In the genomic region with DNA sequence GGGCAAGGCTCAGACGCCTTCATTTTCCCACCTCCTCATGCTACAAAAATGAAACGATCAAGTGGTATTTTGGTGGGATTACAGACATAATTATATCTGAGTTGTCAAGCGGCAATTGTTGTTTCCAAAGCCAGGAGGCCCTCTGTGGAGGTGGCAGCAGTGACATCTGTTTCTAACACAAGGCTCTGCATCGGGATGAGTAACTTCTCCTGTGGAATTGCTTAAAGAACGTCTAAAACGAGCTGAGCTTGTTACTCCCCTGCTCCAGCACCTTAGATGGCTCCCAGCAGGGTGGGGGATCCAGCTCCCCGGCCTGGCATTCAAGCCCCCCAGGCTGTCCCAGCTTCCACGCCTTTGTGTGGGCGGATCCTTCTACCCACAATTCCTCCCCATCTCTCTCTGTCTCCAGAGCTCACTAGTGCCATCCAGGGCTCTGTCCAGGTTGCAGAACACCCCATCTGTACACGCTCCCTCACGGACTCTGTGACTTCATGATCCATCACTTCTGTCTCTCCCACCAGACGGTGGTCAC, we compare ENCODE assay signal across 25 cellular contexts. TPM values are rescaled to one million over a fixed set of nuclear protein-coding genes. Genes with fewer than 3 reads are reported as not detected.
A peak's percentile ranks its signal among the peaks of the same experiment; 100 is the strongest.
DNase-seq lines count a peak whose midpoint lies in the region; ATAC-seq, FAIRE-seq and TF ChIP-seq lines count a peak whose summit lies in the region.
"Had no signal": no experiment of that assay in that cellular context is flagged by ENCODE, and none has a peak within 500 bp of the region (broad histone marks: within the 10 kb centered on the region; RNA-seq: fewer than 3 reads in every experiment).

No MANE protein-coding gene starts in this region.

- no peak overlapping the region for H3K18ac ChIP-seq in IMR-90 (ENCODE audit: low read depth, low read length)

- H3K23ac ChIP-seq in IMR-90 (ENCODE audit: low read depth, low read length), result no peak overlapping the region

- no peak overlapping the region for H2AK9ac ChIP-seq in IMR-90 (replicated peaks; ENCODE audit: low read depth, low read length, poor library complexity)

- H3K27me3 ChIP-seq in IMR-90 (ENCODE audit: control insufficient read depth, insufficient read depth, low read length) (no peaks in the 10 kb centered on the region), WERI-Rb-1 (ENCODE audit: insufficient read depth, low read depth, severe bottlenecking) (no peaks in the 10 kb centered on the region), stomach smooth muscle (ENCODE audit: control insufficient read depth in 1 of 2, insufficient read depth in 2 of 2, low read length in 2 of 2) (no peaks in the 10 kb centered on the region)
- no peaks in the 10 kb centered on the region for H3K27me3 ChIP-seq in naive thymus-derived CD4-positive, alpha-beta T cell (ENCODE audit: control insufficient read depth in 2 of 2, insufficient read depth in 2 of 2, low read length in 2 of 2)
- H3K27me3 ChIP-seq: BLaER1 treated with 17β-estradiol and CSF1 and Interleukin-3, amounts not matched to agents 10 nM and 100 nM had no signal

- no peak overlapping the region for H4K5ac ChIP-seq in IMR-90 (ENCODE audit: low read depth, low read length)

- H3K4me2 ChIP-seq in IMR-90 (ENCODE audit: low read depth, low read length), result no peak overlapping the region
- H3K4me2 ChIP-seq: BLaER1 treated with 17β-estradiol and CSF1 and Interleukin-3, amounts not matched to agents 10 nM and 100 nM; GM23338 had no signal

- H3K14ac ChIP-seq in IMR-90 (replicated peaks; ENCODE audit: low read depth, low read length), result no peak overlapping the region

- dilution Hi-C loops in IMR-90 (cut with HindIII; ENCODE audit: low sequenced_read_pairs, unreplicated experiment), result no loop called here

- no TSS peak for BruUV-seq in IMR-90 (replicated peaks; lab: Mats Ljungman, UMichigan)

- H3K79me1 ChIP-seq in IMR-90 (ENCODE audit: low read depth in 1 of 2, low read length in 2 of 2), result no peaks in the 10 kb centered on the region

- no peak overlapping the region for H2AFZ ChIP-seq in IMR-90 (replicated peaks; ENCODE audit: low read length, poor library complexity)
- H2AFZ ChIP-seq: GM23338 had no signal

- no peaks in the 10 kb centered on the region for H3K9me3 ChIP-seq in IMR-90 (ENCODE audit: control insufficient read depth, insufficient read depth, low read length)
- no peaks in the 10 kb centered on the region for H3K9me3 ChIP-seq in WERI-Rb-1 (ENCODE audit: severe bottlenecking)
- no peaks in the 10 kb centered on the region for H3K9me3 ChIP-seq in stomach smooth muscle (ENCODE audit: control insufficient read depth in 2 of 2, low read length in 2 of 2)
- no peaks in the 10 kb centered on the region for H3K9me3 ChIP-seq in naive thymus-derived CD4-positive, alpha-beta T cell (ENCODE audit: control insufficient read depth in 2 of 3, low read length in 3 of 3)
- H3K9me3 ChIP-seq: BLaER1 treated with 17β-estradiol and CSF1 and Interleukin-3, amounts not matched to agents 10 nM and 100 nM; Caco-2; HAP-1 had no signal

- H2AK5ac ChIP-seq in IMR-90 (ENCODE audit: low read depth, low read length), result 0 out of 2 replicates have a peak overlapping the region, but pooled peaks have one; percentile 8

- H3K27ac ChIP-seq in IMR-90 (ENCODE audit: insufficient read depth, low read length), result no peak overlapping the region
- H3K27ac ChIP-seq in WERI-Rb-1, result no peak overlapping the region; the same call in 1 of the 2 replicates
- peak overlapping the region; percentile 11 for H3K27ac ChIP-seq in stomach smooth muscle (ENCODE audit: low read length)
- H3K27ac ChIP-seq in naive thymus-derived CD4-positive, alpha-beta T cell (ENCODE audit: low read depth, low read length), result no peak overlapping the region
- H3K27ac ChIP-seq: BLaER1 treated with 17β-estradiol and CSF1 and Interleukin-3, amounts not matched to agents 10 nM and 100 nM; RWPE1; SK-N-MC had no signal

- FAIRE-seq in GM19239 (lab: Jason Lieb, UNC), result no peak
- FAIRE-seq: GM12878 had no signal

- peaks cover 85% of the 10 kb centered on the region for H3K4me1 Mint-ChIP-seq in nephron progenitor cell
- peaks cover 0 to 4% (median 0%) of the 10 kb centered on the region in 7 donors for H3K4me1 Mint-ChIP-seq in naive thymus-derived CD4-positive, alpha-beta T cell
- H3K4me1 Mint-ChIP-seq: CD4-positive, alpha-beta memory T cell had no signal

- no peak overlapping the region for H4K91ac ChIP-seq in IMR-90 (ENCODE audit: insufficient read depth, low read depth, low read length)

- CTCF ChIA-PET in IMR-90 (lab: Yijun Ruan, JAX), result interaction anchor here (1.5 to 1.7 kb wide), 2 partner anchors 138 to 142 kb away, joined by 5 to 9 read pairs; no protein-coding TSS in a partner anchor
- CTCF ChIA-PET in naive thymus-derived CD4-positive, alpha-beta T cell (lab: Charles Lee), result no interaction called here

- 100% methylated on average over 1 of the region's 12 CpGs; no CpG with 5 or more reads in 1 of the 2 experiments for WGBS in IMR-90 (ENCODE audit: extremely low coverage in 2 of 2, insufficient read length in 1 of 2), 2 experiments

- H2BK120ac ChIP-seq in IMR-90 (ENCODE audit: low read depth, low read length), result no peak overlapping the region

- in situ Hi-C loops in IMR-90 (cut with MboI; ENCODE audit: low sequenced_read_pairs), result loop anchor here (5.0 kb wide), 2 partner anchors 136 to 304 kb away; no protein-coding TSS in a partner anchor

- no peak overlapping the region for H4K8ac ChIP-seq in IMR-90 (ENCODE audit: low read depth in 2 of 2, low read length in 2 of 2)

- H3K27ac Mint-ChIP-seq in nephron progenitor cell, result peak overlapping the region; percentile 79
- no peak overlapping the region for H3K27ac Mint-ChIP-seq in naive thymus-derived CD4-positive, alpha-beta T cell
- H3K27ac Mint-ChIP-seq: CD4-positive, alpha-beta memory T cell; GM23338 had no signal

- H4K20me1 ChIP-seq in IMR-90 (ENCODE audit: insufficient read depth, low read length), result peaks cover 20% of the 10 kb centered on the region

- TF ChIP-seq CTCF in IMR-90 (conservative IDR thresholded peaks at IDR 0.05; ENCODE audit: low read depth, low read length) (no peak), WERI-Rb-1 (IDR thresholded peaks at IDR 0.05; ENCODE audit: low read depth, low read length) (0 out of 2 replicates have a peak, but pooled peaks have one; percentile 2), nephron progenitor cell (IDR thresholded peaks at IDR 0.05) (no peak)

- H3K36me3 ChIP-seq in IMR-90 (ENCODE audit: control insufficient read depth, insufficient read depth, low read length) (no peaks in the 10 kb centered on the region), WERI-Rb-1 (peaks cover 35% of the 10 kb centered on the region), stomach smooth muscle (ENCODE audit: control insufficient read depth in 2 of 2, insufficient read depth in 2 of 2, low read length in 2 of 2) (peaks cover 0 to 4% of the 10 kb centered on the region in 2 donors)
- no peaks in the 10 kb centered on the region for H3K36me3 ChIP-seq in naive thymus-derived CD4-positive, alpha-beta T cell (ENCODE audit: control insufficient read depth in 2 of 3, insufficient read depth in 3 of 3, low read length in 3 of 3)
- H3K36me3 ChIP-seq: BLaER1 treated with 17β-estradiol and CSF1 and Interleukin-3, amounts not matched to agents 10 nM and 100 nM; HAP-1 had no signal

- H2BK20ac ChIP-seq in IMR-90 (ENCODE audit: low read depth, low read length), result no peak overlapping the region

- no peaks in the 10 kb centered on the region for H3K36me3 Mint-ChIP-seq in nephron progenitor cell (ENCODE audit: low read depth)
- no peaks in the 10 kb centered on the region for H3K36me3 Mint-ChIP-seq in naive thymus-derived CD4-positive, alpha-beta T cell
- H3K36me3 Mint-ChIP-seq: CD4-positive, alpha-beta memory T cell had no signal

- no peak overlapping the region for H2BK15ac ChIP-seq in IMR-90 (ENCODE audit: low read depth, low read length)

- H2BK5ac ChIP-seq in IMR-90 (ENCODE audit: low read depth, low read length, poor library complexity, severe bottlenecking), result no peak overlapping the region

- H3K27me3 Mint-ChIP-seq in nephron progenitor cell (ENCODE audit: low read depth, poor library complexity), result no peaks in the 10 kb centered on the region
- peaks cover 6 to 12% (median 8%) of the 10 kb centered on the region in 5 donors for H3K27me3 Mint-ChIP-seq in naive thymus-derived CD4-positive, alpha-beta T cell

- TF ChIP-seq POLR2A in IMR-90 (IDR thresholded peaks at IDR 0.05; ENCODE audit: low read depth, low read length), result no peak

- ATAC-seq in IMR-90 (ENCODE audit: low read depth) (no peak), GM19467 (IDR thresholded peaks at IDR 0.05; ENCODE audit: unreplicated experiment) (no peak)
- no peak for ATAC-seq in naive thymus-derived CD4-positive, alpha-beta T cell
- ATAC-seq: GM23338 had no signal

- POLR2A ChIA-PET in IMR-90 (lab: Charles Lee; ENCODE audit: unreplicated experiment), result no interaction called here
- POLR2A ChIA-PET in naive thymus-derived CD4-positive, alpha-beta T cell (lab: Charles Lee), result no interaction called here

- H3K9me1 ChIP-seq in IMR-90 (ENCODE audit: insufficient read depth, low read length), result peaks cover 12% of the 10 kb centered on the region

- DNase-seq in IMR-90 (no peak), WERI-Rb-1 (no peak), nephron progenitor cell (no peak), GM19239 (ENCODE audit: insufficient read length, low spot score) (no peak)
- no peak for DNase-seq in naive thymus-derived CD4-positive, alpha-beta T cell
- DNase-seq: ACHN; Caco-2; CD4-positive, alpha-beta memory T cell; DMS 273 treated with DMSO at 0.1 percent for 48 hours; DND-41; Karpas-422; MV-4-11; NCI-H1105 treated with DMSO at 0.1 percent for 48 hours; NCI-H2081 treated with DMSO at 0.1 percent for 48 hours; NCI-H446 treated with DMSO at 0.1 percent for 48 hours; NCI-H526 treated with DMSO at 0.1 percent for 48 hours; SHP77 treated with DMSO at 0.1 percent for 48 hours had no signal

- H3K56ac ChIP-seq in IMR-90 (ENCODE audit: extremely low read depth, insufficient read depth, low read length), result no peak overlapping the region

- no peak overlapping the region for H3K9ac ChIP-seq in IMR-90 (ENCODE audit: low read depth, low read length)
- no peak overlapping the region for H3K9ac ChIP-seq in stomach smooth muscle (ENCODE audit: low read length in 2 of 2)
- H3K9ac ChIP-seq: BLaER1 treated with 17β-estradiol and CSF1 and Interleukin-3, amounts not matched to agents 10 nM and 100 nM had no signal

- peaks cover 10% of the 10 kb centered on the region for H3K4me1 ChIP-seq in IMR-90 (ENCODE audit: control insufficient read depth, insufficient read depth, low read length)
- peaks cover 39% of the 10 kb centered on the region for H3K4me1 ChIP-seq in stomach smooth muscle (ENCODE audit: control insufficient read depth, insufficient read depth, low read length)
- H3K4me1 ChIP-seq in naive thymus-derived CD4-positive, alpha-beta T cell (ENCODE audit: control insufficient read depth in 2 of 2, insufficient read depth in 2 of 2, low read length in 2 of 2), result no peaks in the 10 kb centered on the region
- H3K4me1 ChIP-seq: HAP-1 had no signal

- H3K4ac ChIP-seq in IMR-90 (ENCODE audit: low read depth, low read length), result no peak overlapping the region

- no peaks in the 10 kb centered on the region for H3K9me3 Mint-ChIP-seq in nephron progenitor cell
- H3K9me3 Mint-ChIP-seq in naive thymus-derived CD4-positive, alpha-beta T cell, result peaks cover 0 to 2% (median 0%) of the 10 kb centered on the region in 11 donors
- H3K9me3 Mint-ChIP-seq: CD4-positive, alpha-beta memory T cell; GM23338 had no signal

- H3K4me3 Mint-ChIP-seq in nephron progenitor cell, result no peak overlapping the region
- H3K4me3 Mint-ChIP-seq in naive thymus-derived CD4-positive, alpha-beta T cell, result no peak overlapping the region
- H3K4me3 Mint-ChIP-seq: CD4-positive, alpha-beta memory T cell; GM23338 had no signal

- no peak for TF ChIP-seq RAD21 in IMR-90 (IDR thresholded peaks at IDR 0.05; ENCODE audit: low read length)

- intact Hi-C loops in IMR-90 (cut with micrococcal nuclease), result loop anchor here (10.0 kb wide), 1 partner anchor 407 kb away; a partner anchor contains a TSS
- intact Hi-C loops in naive thymus-derived CD4-positive, alpha-beta T cell (cut with micrococcal nuclease), result loop anchor here in 1 of 2 donors (5.0 to 10.0 kb wide), 2 partner anchors 49 to 133 kb away; no protein-coding TSS in a partner anchor

- H3K4me3 ChIP-seq in IMR-90 (ENCODE audit: insufficient read depth, low read depth, low read length) (no peak overlapping the region), WERI-Rb-1 (ENCODE audit: low read depth, low read length) (no peak overlapping the region), stomach smooth muscle (ENCODE audit: low read length in 2 of 2) (no peak overlapping the region)
- no peak overlapping the region for H3K4me3 ChIP-seq in naive thymus-derived CD4-positive, alpha-beta T cell (ENCODE audit: low read length)
- H3K4me3 ChIP-seq: BLaER1 treated with 17β-estradiol and CSF1 and Interleukin-3, amounts not matched to agents 10 nM and 100 nM; GM12878; GM23338; HAP-1; SK-N-MC had no signal

RNA-seq across cellular contexts. Expression of a gene that starts 36.8 kb away (rescaled TPM):
- 5.6 and 6.1 TPM in 2 replicates for total RNA-seq in IMR-90 (2012; rRNA removed)
- polyA plus RNA-seq in IMR-90 (2012; rRNA removed), result 17.2 and 20.4 TPM in 2 replicates
- 12.2 and 16.5 TPM in 2 replicates for polyA plus RNA-seq in IMR-90 (2012; cell fraction: cytosol; rRNA removed)
- 27.8 and 42.5 TPM in 2 replicates for polyA plus RNA-seq in IMR-90 (2012; cell fraction: nucleus; rRNA removed; ENCODE audit: low replicate concordance)
- under 1 TPM in 1 of 5 experiments, not detected in 4; 0.15 TPM for total RNA-seq in naive thymus-derived CD4-positive, alpha-beta T cell
- not detected for polyA plus RNA-seq in naive thymus-derived CD4-positive, alpha-beta T cell
- total RNA-seq: CD4-positive, alpha-beta memory T cell had no signal
- polyA plus RNA-seq: CD4-positive, alpha-beta memory T cell had no signal
